In the genomic region with DNA sequence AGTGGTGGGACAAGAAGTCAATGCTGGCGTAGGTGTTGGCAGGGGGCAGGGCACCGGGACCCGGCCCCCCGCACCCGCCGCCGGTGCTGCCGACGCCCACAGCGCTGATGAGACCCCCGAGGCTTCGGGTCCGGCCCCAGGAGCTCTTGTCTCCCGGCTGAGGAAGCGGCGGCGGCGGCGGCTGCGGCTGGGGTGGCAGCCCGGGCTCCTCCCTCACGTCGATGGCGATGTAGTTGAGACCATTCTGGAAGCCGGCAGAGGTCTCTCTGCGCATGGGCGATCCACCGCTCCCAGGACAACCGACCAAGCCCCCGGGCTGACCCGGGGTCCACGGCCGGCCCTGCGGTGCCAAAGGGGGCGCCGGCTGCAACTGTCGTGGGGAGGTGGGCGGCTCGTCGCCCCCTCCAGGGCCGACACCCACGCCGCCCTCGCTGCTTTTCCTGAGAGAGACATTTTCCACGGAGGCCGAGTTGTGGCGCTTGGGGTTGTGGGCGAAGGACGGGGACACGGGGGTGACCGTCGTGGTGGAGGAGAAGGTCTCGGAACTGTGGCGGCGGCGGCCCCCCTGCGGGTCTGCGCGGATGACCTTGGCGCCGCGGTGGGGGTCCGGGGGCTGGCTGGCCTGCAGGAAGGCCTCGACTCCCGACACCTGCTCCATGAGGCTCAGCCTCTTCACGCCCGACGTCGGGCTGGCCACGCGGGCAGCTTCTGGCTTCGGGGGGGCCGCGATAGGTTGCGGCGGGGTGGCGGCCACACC, we compare ENCODE assay signal across 1 cellular context.
TF ChIP-seq lines count a peak whose summit lies in the region.

No MANE protein-coding gene starts in this region.

TF ChIP-seq in GM23338, 12 proteins besides CTCF, POLR2A, EP300 and RAD21:
- TF ChIP-seq, protein P1, sequence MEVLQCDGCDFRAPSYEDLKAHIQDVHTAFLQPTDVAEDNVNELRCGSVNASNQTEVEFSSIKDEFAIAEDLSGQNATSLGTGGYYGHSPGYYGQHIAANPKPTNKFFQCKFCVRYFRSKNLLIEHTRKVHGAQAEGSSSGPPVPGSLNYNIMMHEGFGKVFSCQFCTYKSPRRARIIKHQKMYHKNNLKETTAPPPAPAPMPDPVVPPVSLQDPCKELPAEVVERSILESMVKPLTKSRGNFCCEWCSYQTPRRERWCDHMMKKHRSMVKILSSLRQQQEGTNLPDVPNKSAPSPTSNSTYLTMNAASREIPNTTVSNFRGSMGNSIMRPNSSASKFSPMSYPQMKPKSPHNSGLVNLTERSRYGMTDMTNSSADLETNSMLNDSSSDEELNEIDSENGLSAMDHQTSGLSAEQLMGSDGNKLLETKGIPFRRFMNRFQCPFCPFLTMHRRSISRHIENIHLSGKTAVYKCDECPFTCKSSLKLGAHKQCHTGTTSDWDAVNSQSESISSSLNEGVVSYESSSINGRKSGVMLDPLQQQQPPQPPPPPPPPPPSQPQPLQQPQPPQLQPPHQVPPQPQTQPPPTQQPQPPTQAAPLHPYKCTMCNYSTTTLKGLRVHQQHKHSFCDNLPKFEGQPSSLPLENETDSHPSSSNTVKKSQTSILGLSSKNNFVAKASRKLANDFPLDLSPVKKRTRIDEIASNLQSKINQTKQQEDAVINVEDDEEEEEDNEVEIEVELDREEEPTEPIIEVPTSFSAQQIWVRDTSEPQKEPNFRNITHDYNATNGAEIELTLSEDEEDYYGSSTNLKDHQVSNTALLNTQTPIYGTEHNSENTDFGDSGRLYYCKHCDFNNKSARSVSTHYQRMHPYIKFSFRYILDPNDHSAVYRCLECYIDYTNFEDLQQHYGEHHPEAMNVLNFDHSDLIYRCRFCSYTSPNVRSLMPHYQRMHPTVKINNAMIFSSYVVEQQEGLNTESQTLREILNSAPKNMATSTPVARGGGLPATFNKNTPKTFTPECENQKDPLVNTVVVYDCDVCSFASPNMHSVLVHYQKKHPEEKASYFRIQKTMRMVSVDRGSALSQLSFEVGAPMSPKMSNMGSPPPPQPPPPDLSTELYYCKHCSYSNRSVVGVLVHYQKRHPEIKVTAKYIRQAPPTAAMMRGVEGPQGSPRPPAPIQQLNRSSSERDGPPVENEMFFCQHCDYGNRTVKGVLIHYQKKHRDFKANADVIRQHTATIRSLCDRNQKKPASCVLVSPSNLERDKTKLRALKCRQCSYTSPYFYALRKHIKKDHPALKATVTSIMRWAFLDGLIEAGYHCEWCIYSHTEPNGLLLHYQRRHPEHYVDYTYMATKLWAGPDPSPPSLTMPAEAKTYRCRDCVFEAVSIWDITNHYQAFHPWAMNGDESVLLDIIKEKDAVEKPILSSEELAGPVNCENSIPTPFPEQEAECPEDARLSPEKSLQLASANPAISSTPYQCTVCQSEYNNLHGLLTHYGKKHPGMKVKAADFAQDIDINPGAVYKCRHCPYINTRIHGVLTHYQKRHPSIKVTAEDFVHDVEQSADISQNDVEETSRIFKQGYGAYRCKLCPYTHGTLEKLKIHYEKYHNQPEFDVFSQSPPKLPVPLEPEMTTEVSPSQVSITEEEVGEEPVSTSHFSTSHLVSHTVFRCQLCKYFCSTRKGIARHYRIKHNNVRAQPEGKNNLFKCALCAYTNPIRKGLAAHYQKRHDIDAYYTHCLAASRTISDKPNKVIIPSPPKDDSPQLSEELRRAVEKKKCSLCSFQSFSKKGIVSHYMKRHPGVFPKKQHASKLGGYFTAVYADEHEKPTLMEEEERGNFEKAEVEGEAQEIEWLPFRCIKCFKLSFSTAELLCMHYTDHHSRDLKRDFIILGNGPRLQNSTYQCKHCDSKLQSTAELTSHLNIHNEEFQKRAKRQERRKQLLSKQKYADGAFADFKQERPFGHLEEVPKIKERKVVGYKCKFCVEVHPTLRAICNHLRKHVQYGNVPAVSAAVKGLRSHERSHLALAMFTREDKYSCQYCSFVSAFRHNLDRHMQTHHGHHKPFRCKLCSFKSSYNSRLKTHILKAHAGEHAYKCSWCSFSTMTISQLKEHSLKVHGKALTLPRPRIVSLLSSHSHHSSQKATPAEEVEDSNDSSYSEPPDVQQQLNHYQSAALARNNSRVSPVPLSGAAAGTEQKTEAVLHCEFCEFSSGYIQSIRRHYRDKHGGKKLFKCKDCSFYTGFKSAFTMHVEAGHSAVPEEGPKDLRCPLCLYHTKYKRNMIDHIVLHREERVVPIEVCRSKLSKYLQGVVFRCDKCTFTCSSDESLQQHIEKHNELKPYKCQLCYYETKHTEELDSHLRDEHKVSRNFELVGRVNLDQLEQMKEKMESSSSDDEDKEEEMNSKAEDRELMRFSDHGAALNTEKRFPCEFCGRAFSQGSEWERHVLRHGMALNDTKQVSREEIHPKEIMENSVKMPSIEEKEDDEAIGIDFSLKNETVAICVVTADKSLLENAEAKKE (CRISPR knock-in tag; IDR thresholded peaks at IDR 0.05): no peak
- TF ChIP-seq JUNB (IDR thresholded peaks at IDR 0.05; ENCODE audit: unreplicated experiment) (no peak), ZNF331 (CRISPR knock-in tag; IDR thresholded peaks at IDR 0.05; ENCODE audit: low read depth) (no peak), NANOG (IDR thresholded peaks at IDR 0.05; ENCODE audit: borderline replicate concordance) (no peak), STAT1 (IDR thresholded peaks at IDR 0.05; ENCODE audit: unreplicated experiment) (no peak), EZH2phosphoT487 (IDR thresholded peaks at IDR 0.05; ENCODE audit: unreplicated experiment) (no peak), POLR2AphosphoS5 (IDR thresholded peaks at IDR 0.05; ENCODE audit: low read depth) (no peak), EZH2 (IDR thresholded peaks at IDR 0.05; ENCODE audit: low read depth, unreplicated experiment) (no peak), ZNF114 (CRISPR knock-in tag; IDR thresholded peaks at IDR 0.05) (no peak), CREB1 (CRISPR knock-in tag; IDR thresholded peaks at IDR 0.05; ENCODE audit: low read depth) (no peak)
- TF ChIP-seq, protein P2, sequence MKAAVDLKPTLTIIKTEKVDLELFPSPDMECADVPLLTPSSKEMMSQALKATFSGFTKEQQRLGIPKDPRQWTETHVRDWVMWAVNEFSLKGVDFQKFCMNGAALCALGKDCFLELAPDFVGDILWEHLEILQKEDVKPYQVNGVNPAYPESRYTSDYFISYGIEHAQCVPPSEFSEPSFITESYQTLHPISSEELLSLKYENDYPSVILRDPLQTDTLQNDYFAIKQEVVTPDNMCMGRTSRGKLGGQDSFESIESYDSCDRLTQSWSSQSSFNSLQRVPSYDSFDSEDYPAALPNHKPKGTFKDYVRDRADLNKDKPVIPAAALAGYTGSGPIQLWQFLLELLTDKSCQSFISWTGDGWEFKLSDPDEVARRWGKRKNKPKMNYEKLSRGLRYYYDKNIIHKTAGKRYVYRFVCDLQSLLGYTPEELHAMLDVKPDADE (IDR thresholded peaks at IDR 0.05): no peak
- TF ChIP-seq, protein P3, sequence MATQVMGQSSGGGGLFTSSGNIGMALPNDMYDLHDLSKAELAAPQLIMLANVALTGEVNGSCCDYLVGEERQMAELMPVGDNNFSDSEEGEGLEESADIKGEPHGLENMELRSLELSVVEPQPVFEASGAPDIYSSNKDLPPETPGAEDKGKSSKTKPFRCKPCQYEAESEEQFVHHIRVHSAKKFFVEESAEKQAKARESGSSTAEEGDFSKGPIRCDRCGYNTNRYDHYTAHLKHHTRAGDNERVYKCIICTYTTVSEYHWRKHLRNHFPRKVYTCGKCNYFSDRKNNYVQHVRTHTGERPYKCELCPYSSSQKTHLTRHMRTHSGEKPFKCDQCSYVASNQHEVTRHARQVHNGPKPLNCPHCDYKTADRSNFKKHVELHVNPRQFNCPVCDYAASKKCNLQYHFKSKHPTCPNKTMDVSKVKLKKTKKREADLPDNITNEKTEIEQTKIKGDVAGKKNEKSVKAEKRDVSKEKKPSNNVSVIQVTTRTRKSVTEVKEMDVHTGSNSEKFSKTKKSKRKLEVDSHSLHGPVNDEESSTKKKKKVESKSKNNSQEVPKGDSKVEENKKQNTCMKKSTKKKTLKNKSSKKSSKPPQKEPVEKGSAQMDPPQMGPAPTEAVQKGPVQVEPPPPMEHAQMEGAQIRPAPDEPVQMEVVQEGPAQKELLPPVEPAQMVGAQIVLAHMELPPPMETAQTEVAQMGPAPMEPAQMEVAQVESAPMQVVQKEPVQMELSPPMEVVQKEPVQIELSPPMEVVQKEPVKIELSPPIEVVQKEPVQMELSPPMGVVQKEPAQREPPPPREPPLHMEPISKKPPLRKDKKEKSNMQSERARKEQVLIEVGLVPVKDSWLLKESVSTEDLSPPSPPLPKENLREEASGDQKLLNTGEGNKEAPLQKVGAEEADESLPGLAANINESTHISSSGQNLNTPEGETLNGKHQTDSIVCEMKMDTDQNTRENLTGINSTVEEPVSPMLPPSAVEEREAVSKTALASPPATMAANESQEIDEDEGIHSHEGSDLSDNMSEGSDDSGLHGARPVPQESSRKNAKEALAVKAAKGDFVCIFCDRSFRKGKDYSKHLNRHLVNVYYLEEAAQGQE (IDR thresholded peaks at IDR 0.05; ENCODE audit: unreplicated experiment): no peak
TF ChIP-seq in GM23338: peak in this region for 0.
